ENCODE assay signal across 13 cellular contexts in genomic region chr19:43115064-43115463, GRCh38. TPM values are rescaled to one million over a fixed set of nuclear protein-coding genes. Genes with fewer than 3 reads are reported as not detected.
"Had no signal": no experiment of that assay in that cellular context is flagged by ENCODE, and none has a peak within 500 bp of the region (broad histone marks: within the 10 kb centered on the region; RNA-seq: fewer than 3 reads in every experiment).

No MANE protein-coding gene starts in this region.

RNA-seq across cellular contexts. Expression of gene PSG2, which starts 32.6 kb away (rescaled TPM):
- total RNA-seq: activated B cell treated with CpG ODN at 0.5 μM for 24 hours; activated CD4-positive, alpha-beta memory T cell treated with anti-CD3 and anti-CD28 coated beads for 36 hours; activated CD4-positive, alpha-beta memory T cell treated with anti-CD3 and anti-CD28 coated beads, Interleukin-2, amount 10 ng/mL, durations not matched to agents 7 days and 5 days; activated CD4-positive, alpha-beta T cell treated with anti-CD3 and anti-CD28 coated beads for 36 hours; activated CD4-positive, alpha-beta T cell treated with anti-CD3 and anti-CD28 coated beads, Interleukin-2, amount 10 ng/mL, durations not matched to agents 24 days and 14 days; activated CD4-positive, alpha-beta T cell treated with anti-CD3 and anti-CD28 coated beads, Interleukin-2, amount 10 ng/mL, durations not matched to agents 7 days and 5 days; activated CD8-positive, alpha-beta memory T cell treated with anti-CD3 and anti-CD28 coated beads for 36 hours; activated CD8-positive, alpha-beta memory T cell treated with anti-CD3 and anti-CD28 coated beads, Interleukin-2, amount 10 ng/mL, durations not matched to agents 7 days and 5 days; activated CD8-positive, alpha-beta T cell treated with anti-CD3 and anti-CD28 coated beads for 36 hours; activated CD8-positive, alpha-beta T cell treated with anti-CD3 and anti-CD28 coated beads, Interleukin-2, amount 10 ng/mL, durations not matched to agents 7 days and 5 days; T-helper 1 cell treated with Interleukin-12 subunit alpha and Interleukin-12 subunit beta and Interleukin-4 antibody, amounts not matched to agents 30 ng/mL and 1 ng/mL, for 36 hours; T-helper 2 cell treated with Interferon-gamma antibody and Interleukin-4, amounts not matched to agents 100 ng/mL and 5 ng/mL, for 36 hours; WTC11 had no signal
